In genomic region chr12:11798856-11799530, GRCh38 we compare ENCODE assay signal across 1 cellular context.
A peak's percentile ranks its signal among the peaks of the same experiment; 100 is the strongest.
TF ChIP-seq lines count a peak whose summit lies in the region.

No MANE protein-coding gene starts in this region.

TF ChIP-seq in K562, 482 proteins besides CTCF, POLR2A, EP300 and RAD21 (continued from another document and continues in another):
- TF ChIP-seq ZBTB40 (IDR thresholded peaks at IDR 0.05) (peak; percentile 75), ZBTB40 (CRISPR knock-in tag; IDR thresholded peaks at IDR 0.05) (no peak), CBX3 (IDR thresholded peaks at IDR 0.05; ENCODE audit: borderline replicate concordance in 1 of 2, low read length in 2 of 2) (0 out of 3 replicates have a peak, but pooled peaks of 1 of the 2 experiments have one; percentile 29), CEBPG (CRISPR knock-in tag; IDR thresholded peaks at IDR 0.05) (no peak), CEBPG (tag; conservative IDR thresholded peaks at IDR 0.05 in 1 of 2, IDR thresholded peaks at IDR 0.05 in 1 of 2) (peak in 1 of 2 experiments; percentile 60; a peak in 1 of 4 replicates), ATF7 (IDR thresholded peaks at IDR 0.05) (peak; percentile 29; the same call in 1 of the 2 replicates), BCLAF1 (IDR thresholded peaks at IDR 0.05; ENCODE audit: borderline replicate concordance in 1 of 2, control insufficient read depth in 1 of 2, low read depth in 2 of 2, low read length in 1 of 2) (no peak), MBD2 (IDR thresholded peaks at IDR 0.05; ENCODE audit: borderline replicate concordance, low read depth) (peak; percentile 51; the same call in 1 of the 2 replicates), NCOA1 (IDR thresholded peaks at IDR 0.05; ENCODE audit: low read depth) (peak; percentile 87), RBBP5 (IDR thresholded peaks at IDR 0.05; ENCODE audit: borderline replicate concordance, insufficient read depth, low read length, poor library complexity, severe bottlenecking) (no peak), ZNF561 (CRISPR knock-in tag; conservative IDR thresholded peaks at IDR 0.05) (no peak), SMARCA4 (IDR thresholded peaks at IDR 0.05) (peak; percentile 69; the same call in 1 of the 2 replicates), AFF1 (IDR thresholded peaks at IDR 0.05; ENCODE audit: low read depth in 1 of 2, partially characterized antibody in 2 of 2) (peak; percentile 70 to 76), SMAD1 (IDR thresholded peaks at IDR 0.05; ENCODE audit: low read depth, low read length, partially characterized antibody) (peak; percentile 85), ZNF3 (CRISPR knock-in tag; IDR thresholded peaks at IDR 0.05) (no peak), KLF16 (IDR thresholded peaks at IDR 0.05) (peak; percentile 67), POLR2H (tag; IDR thresholded peaks at IDR 0.05; ENCODE audit: low read depth) (peak; percentile 28; the same call in 1 of the 2 replicates), ZFX (CRISPR knock-in tag; IDR thresholded peaks at IDR 0.05) (no peak), ZNF639 (CRISPR knock-in tag; conservative IDR thresholded peaks at IDR 0.05 in 1 of 2, IDR thresholded peaks at IDR 0.05 in 1 of 2) (0 out of 4 replicates have a peak, but pooled peaks of 1 of the 2 experiments have one; percentile 25), MTA2 (IDR thresholded peaks at IDR 0.05; ENCODE audit: low read depth) (peak; percentile 36; the same call in 1 of the 2 replicates), ESRRA (IDR thresholded peaks at IDR 0.05; ENCODE audit: borderline replicate concordance, low read depth) (peak; percentile 89; the same call in 1 of the 2 replicates), PML (IDR thresholded peaks at IDR 0.05; ENCODE audit: low read length) (peak; percentile 63), SMARCE1 (IDR thresholded peaks at IDR 0.05) (peak; percentile 68), ZBTB11 (CRISPR knock-in tag; IDR thresholded peaks at IDR 0.05) (peak in 1 of 3 experiments; percentile 64; a peak in 1 of 6 replicates), NFIC (IDR thresholded peaks at IDR 0.05) (peak; percentile 94), CEBPB (tag; IDR thresholded peaks at IDR 0.05) (peak; percentile 52), NR2C1 (IDR thresholded peaks at IDR 0.05) (0 out of 2 replicates have a peak, but pooled peaks have one; percentile 19), NR2C1 (tag; IDR thresholded peaks at IDR 0.05) (no peak), LEF1 (IDR thresholded peaks at IDR 0.05) (peak; percentile 71; the same call in 1 of the 2 replicates), TBL1XR1 (IDR thresholded peaks at IDR 0.05; ENCODE audit: low read length in 2 of 2) (peak in 1 of 2 experiments; percentile 84; a peak in 2 of 4 replicates), MEIS2 (IDR thresholded peaks at IDR 0.05; ENCODE audit: partially characterized antibody) (peak; percentile 36), RUNX1 (IDR thresholded peaks at IDR 0.05; ENCODE audit: low read depth) (peak; percentile 43; the same call in 1 of the 2 replicates), ID3 (CRISPR knock-in tag; IDR thresholded peaks at IDR 0.05) (no peak), ID3 (tag; IDR thresholded peaks at IDR 0.05) (peak; percentile 88), ZNF197 (CRISPR knock-in tag; IDR thresholded peaks at IDR 0.05; ENCODE audit: low read depth) (0 out of 2 replicates have a peak, but pooled peaks have one; percentile 34), NEUROD1 (IDR thresholded peaks at IDR 0.05; ENCODE audit: borderline replicate concordance, low read depth, low read length, partially characterized antibody) (peak; percentile 73), SOX6 (IDR thresholded peaks at IDR 0.05) (peak; percentile 80), ATF1 (CRISPR knock-in tag; IDR thresholded peaks at IDR 0.05) (no peak), ATF1 (tag; IDR thresholded peaks at IDR 0.05) (peak; percentile 28; the same call in 1 of the 2 replicates)
